ENCODE assay signal across 1 cellular context in the genomic region with DNA sequence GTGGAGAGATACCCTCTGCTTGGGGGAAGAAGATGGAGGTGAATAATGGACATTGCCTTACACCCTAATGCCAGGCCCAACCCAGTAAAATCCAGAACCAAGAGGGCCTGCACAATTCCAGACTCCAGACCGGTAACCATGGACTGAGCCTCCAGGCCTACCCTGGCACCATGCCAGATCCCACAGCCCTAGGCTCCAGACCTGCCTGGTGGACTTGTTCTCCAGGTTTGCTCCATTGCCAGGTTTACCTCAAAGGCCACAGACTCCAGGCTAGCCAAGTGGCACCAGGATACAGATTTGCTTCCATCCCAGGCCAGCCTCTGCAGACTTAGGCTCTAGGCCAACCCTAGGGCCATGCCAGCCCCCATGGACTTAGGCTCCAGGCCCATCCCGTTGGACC.
TF ChIP-seq lines count a peak whose summit lies in the region.

No MANE protein-coding gene starts in this region.

TF ChIP-seq in SK-N-SH, 30 proteins besides CTCF, POLR2A, EP300 and RAD21 (continued from another document):
- TF ChIP-seq RCOR1 (IDR thresholded peaks at IDR 0.05; ENCODE audit: low read length) = no peak
